8 cellular contexts compared by ENCODE assay signal in genomic region chr2:7014201-7014640, GRCh38.
DNase-seq lines count a peak whose midpoint lies in the region; ATAC-seq and TF ChIP-seq lines count a peak whose summit lies in the region.

No MANE protein-coding gene starts in this region.

- TF ChIP-seq CTCF in AG10803 (conservative IDR thresholded peaks at IDR 0.05; ENCODE audit: low read length), result peak; percentile 52
- TF ChIP-seq CTCF in LNCaP clone FGC (IDR thresholded peaks at IDR 0.05; ENCODE audit: control insufficient read depth, extremely low read depth, insufficient read depth), result peak; percentile 25; the same call in 1 of the 2 replicates
- peak in 2 of 3 experiments; percentile 40 to 41 for TF ChIP-seq CTCF in testis (IDR thresholded peaks at IDR 0.05)

- no peak overlapping the region for H3K4me3 Mint-ChIP-seq in activated CD4-positive, alpha-beta T cell treated with anti-CD3 and anti-CD28 coated beads, Interleukin-2, amount 10 ng/mL, durations not matched to agents 7 days and 5 days

- H3K36me3 ChIP-seq in testis (ENCODE audit: low read depth, missing control alignments), result no peaks in the 10 kb centered on the region

- CTCF ChIA-PET in activated CD4-positive, alpha-beta T cell treated with anti-CD3 and anti-CD28 coated beads, Interleukin-2, amount 10 ng/mL, durations not matched to agents 7 days and 5 days (lab: Charles Lee), result interaction anchor here (0.8 to 1.6 kb wide), 5 partner anchors 9 to 109 kb away, joined by 3 to 5 read pairs (median 4); no protein-coding TSS in a partner anchor

- peaks cover 30% of the 10 kb centered on the region for H3K4me1 ChIP-seq in testis

- no peaks in the 10 kb centered on the region for H3K9me3 ChIP-seq in testis

- H3K27ac Mint-ChIP-seq in activated CD4-positive, alpha-beta T cell treated with anti-CD3 and anti-CD28 coated beads, Interleukin-2, amount 10 ng/mL, durations not matched to agents 7 days and 5 days, result no peak overlapping the region

- POLR2A ChIA-PET in activated CD4-positive, alpha-beta T cell treated with anti-CD3 and anti-CD28 coated beads, Interleukin-2, amount 10 ng/mL, durations not matched to agents 7 days and 5 days (lab: Charles Lee), result no interaction called here

- DNase-seq in AG10803 (ENCODE audit: low read depth), result peak; percentile 61
- no peak for DNase-seq in LNCaP clone FGC (ENCODE audit: low read depth)
- DNase-seq in activated CD4-positive, alpha-beta T cell treated with anti-CD3 and anti-CD28 coated beads, Interleukin-2, amount 10 ng/mL, durations not matched to agents 7 days and 5 days, result peak; percentile 39
- DNase-seq in head of caudate nucleus, result peak in 33 of 42 donors; percentile 40 to 86 (median 72)
- DNase-seq in testis, result peak; percentile 36
- DNase-seq in NK-92 (lab: John Stamatoyannopoulos, UW; ENCODE audit: unreplicated experiment), result no peak
- no peak for DNase-seq in GM19238 (ENCODE audit: insufficient read length, low spot score)

- no peak overlapping the region for H3K27ac ChIP-seq in testis

- TF ChIP-seq POLR2A in testis (IDR thresholded peaks at IDR 0.05), result no peak

- H3K9me3 Mint-ChIP-seq in activated CD4-positive, alpha-beta T cell treated with anti-CD3 and anti-CD28 coated beads, Interleukin-2, amount 10 ng/mL, durations not matched to agents 7 days and 5 days, result no peaks in the 10 kb centered on the region

- H3K27me3 Mint-ChIP-seq in activated CD4-positive, alpha-beta T cell treated with anti-CD3 and anti-CD28 coated beads, Interleukin-2, amount 10 ng/mL, durations not matched to agents 7 days and 5 days, result no peaks in the 10 kb centered on the region

- no peaks in the 10 kb centered on the region for H3K27me3 ChIP-seq in testis

- H3K4me1 Mint-ChIP-seq in activated CD4-positive, alpha-beta T cell treated with anti-CD3 and anti-CD28 coated beads, Interleukin-2, amount 10 ng/mL, durations not matched to agents 7 days and 5 days, result peaks cover 28% of the 10 kb centered on the region

- intact Hi-C loops in head of caudate nucleus (cut with DNase I) (no loop called here), testis (cut with DNase I; ENCODE audit: low total_unique reads) (no loop called here)

- H3K36me3 Mint-ChIP-seq in activated CD4-positive, alpha-beta T cell treated with anti-CD3 and anti-CD28 coated beads, Interleukin-2, amount 10 ng/mL, durations not matched to agents 7 days and 5 days (ENCODE audit: low read depth), result peaks cover 38% of the 10 kb centered on the region

- 70 to 77% methylated on average over 5 of the region's 5 CpGs for WGBS in testis, 2 donors

- ATAC-seq in GM18511 (IDR thresholded peaks at IDR 0.05; ENCODE audit: unreplicated experiment), result peak; percentile 79

- H3K4me3 ChIP-seq in AG10803 (ENCODE audit: low read length) (no peak overlapping the region), LNCaP clone FGC (ENCODE audit: low read depth, low read length) (no peak overlapping the region), testis (no peak overlapping the region)

Comparison
In these comparisons a context has a peak if more than half of its experiments do, and no peak if none do; other contexts are left out.
1. DNase-seq: peak in AG10803 (single experiment), activated CD4-positive, alpha-beta T cell treated with anti-CD3 and anti-CD28 coated beads, Interleukin-2, amount 10 ng/mL, durations not matched to agents 7 days and 5 days (single experiment), head of caudate nucleus (33 of 42) and testis (single experiment); none in LNCaP clone FGC (single experiment), NK-92 (single experiment) and GM19238 (single experiment).
2. Peak in every context shown above with its lines, with median percentiles within 50 percentile points of each other: CTCF ChIP-seq.